ENCODE assay signal across 23 cellular contexts in the genomic region with DNA sequence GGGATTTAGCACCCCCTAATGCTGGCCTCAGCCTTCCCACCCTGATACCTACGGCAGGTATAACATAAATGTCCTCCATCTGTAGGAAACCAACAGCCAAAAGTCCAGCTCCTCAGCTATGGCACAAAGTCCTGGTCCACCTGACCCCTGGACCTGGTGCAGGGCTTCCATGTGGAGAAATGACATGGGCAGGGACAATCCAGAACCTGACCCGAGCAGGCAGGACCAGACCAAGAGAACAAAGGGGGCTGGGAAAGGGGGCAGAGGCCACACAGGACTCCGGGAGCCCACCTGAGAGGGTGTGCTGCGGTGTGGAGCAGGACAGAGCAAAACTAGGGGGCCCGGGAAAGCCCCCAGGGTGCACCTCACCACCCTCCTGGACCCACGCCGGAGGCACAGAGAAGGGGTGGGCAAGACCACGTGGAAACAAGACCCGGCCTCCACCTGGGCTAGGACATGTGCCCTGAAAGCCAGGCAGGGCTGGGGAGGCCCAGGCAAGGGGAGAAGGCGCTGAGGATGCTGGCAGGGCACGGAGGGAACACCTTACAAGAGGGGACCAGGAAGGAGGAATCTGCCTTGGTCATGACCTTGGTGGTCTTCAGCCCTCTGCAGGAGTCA.
"Had no signal": no experiment of that assay in that cellular context is flagged by ENCODE, and none has a peak within 500 bp of the region (broad histone marks: within the 10 kb centered on the region; RNA-seq: fewer than 3 reads in every experiment).

No MANE protein-coding gene starts in this region.

- H3K4me3 ChIP-seq: adrenal gland, breast epithelium, K562, Peyer's patch had no signal

- H3K4me1 ChIP-seq: adrenal gland, Peyer's patch had no signal

- FAIRE-seq: K562 had no signal

- H3K27me3 ChIP-seq: adrenal gland, breast epithelium, Peyer's patch had no signal

- H3K27ac Mint-ChIP-seq: activated CD8-positive, alpha-beta T cell treated with anti-CD3 and anti-CD28 coated beads, Interleukin-2, amount 10 ng/mL, durations not matched to agents 7 days and 5 days; activated naive CD8-positive, alpha-beta T cell treated with anti-CD3 and anti-CD28 coated beads, Interleukin-2, amount 10 ng/mL, durations not matched to agents 7 days and 5 days; T-helper 1 cell treated with Interleukin-12 subunit alpha and Interleukin-12 subunit beta and Interleukin-4 antibody, amounts not matched to agents 30 μg/mL and 1 μg/mL, for 36 hours; WTC11 had no signal

- H3K36me3 Mint-ChIP-seq: activated naive CD8-positive, alpha-beta T cell treated with anti-CD3 and anti-CD28 coated beads, Interleukin-2, amount 10 ng/mL, durations not matched to agents 7 days and 5 days had no signal

- DNase-seq: activated CD4-positive, alpha-beta T cell treated with anti-CD3 and anti-CD28 coated beads for 48 hours; activated CD4-positive, alpha-beta T cell treated with anti-CD3 and anti-CD28 coated beads, Interleukin-2, amount 50 U/mL, for 4 hours; activated CD4-positive, CD25-positive, alpha-beta regulatory T cell treated with anti-CD3 and anti-CD28 coated beads, Interleukin-2, amount 50 U/mL, for 72 hours; activated CD8-positive, alpha-beta memory T cell treated with anti-CD3 and anti-CD28 coated beads, Interleukin-2, amount 50 U/mL, for 48 hours; activated CD8-positive, alpha-beta T cell treated with anti-CD3 and anti-CD28 coated beads, Interleukin-2, amount 10 ng/mL, durations not matched to agents 7 days and 5 days; activated naive CD4-positive, alpha-beta T cell treated with anti-CD3 and anti-CD28 coated beads, Interleukin-2, amount 50 U/mL, for 16 hours; activated naive CD8-positive, alpha-beta T cell treated with anti-CD3 and anti-CD28 coated beads, Interleukin-2, amount 10 ng/mL, durations not matched to agents 7 days and 5 days; activated T-cell treated with anti-CD3 and anti-CD28 coated beads, Interleukin-2, amount 50 U/mL, for 1 hour; adrenal gland; anterior cingulate cortex; Kasumi-1; NCI-H1105 treated with DMSO at 0.1 percent for 48 hours; NCI-H1436 treated with DMSO at 0.1 percent for 48 hours; NCI-H187; NCI-H2081; NK-92 treated with Interleukin-12 subunit alpha and Interleukin-12 subunit beta, amount 100 ng/mL, for 24 hours; Peyer's patch; SHP77 had no signal

- H3K9me3 Mint-ChIP-seq: T-helper 1 cell treated with Interleukin-12 subunit alpha and Interleukin-12 subunit beta and Interleukin-4 antibody, amounts not matched to agents 30 μg/mL and 1 μg/mL, for 36 hours; WTC11 had no signal

- H3K36me3 ChIP-seq: adrenal gland, breast epithelium, Peyer's patch had no signal

- H3K9me3 ChIP-seq: adrenal gland, breast epithelium, Peyer's patch had no signal

- H3K27me3 Mint-ChIP-seq: activated naive CD8-positive, alpha-beta T cell treated with anti-CD3 and anti-CD28 coated beads, Interleukin-2, amount 10 ng/mL, durations not matched to agents 7 days and 5 days had no signal

- H3K27ac ChIP-seq: adrenal gland, breast epithelium, Peyer's patch, RWPE1 had no signal

- H3K4me3 Mint-ChIP-seq: activated CD8-positive, alpha-beta T cell treated with anti-CD3 and anti-CD28 coated beads, Interleukin-2, amount 10 ng/mL, durations not matched to agents 7 days and 5 days; activated naive CD8-positive, alpha-beta T cell treated with anti-CD3 and anti-CD28 coated beads, Interleukin-2, amount 10 ng/mL, durations not matched to agents 7 days and 5 days; T-helper 1 cell treated with Interleukin-12 subunit alpha and Interleukin-12 subunit beta and Interleukin-4 antibody, amounts not matched to agents 30 μg/mL and 1 μg/mL, for 36 hours; WTC11 had no signal

- ATAC-seq: activated CD8-positive, alpha-beta T cell treated with anti-CD3 and anti-CD28 coated beads, Interleukin-2, amount 10 ng/mL, durations not matched to agents 7 days and 5 days; K562; WTC11 had no signal
